Comparison of ENCODE assay signal across 9 cellular contexts in genomic region chr4:101806914-101807313, GRCh38. TPM values are rescaled to one million over a fixed set of nuclear protein-coding genes. Genes with fewer than 3 reads are reported as not detected.
DNase-seq lines count a peak whose midpoint lies in the region; ATAC-seq and FAIRE-seq lines count a peak whose summit lies in the region.
"Had no signal": no experiment of that assay in that cellular context is flagged by ENCODE, and none has a peak within 500 bp of the region (broad histone marks: within the 10 kb centered on the region; RNA-seq: fewer than 3 reads in every experiment).

No MANE protein-coding gene starts in this region.

- in situ Hi-C loops in GM23248 (cut with MboI), result no loop called here

- WGBS in GM23248 (ENCODE audit: low coverage in 1 of 2, low lambda C conversion rate in 2 of 2, missing lambda C conversion rate in 2 of 2), 2 experiments, result 45 to 51% methylated on average over 2 of the region's 2 CpGs

- FAIRE-seq in urothelium cell line (lab: Jason Lieb, UNC), result no peak
- FAIRE-seq: pancreas had no signal

- H4K20me1 ChIP-seq in GM23248 (ENCODE audit: insufficient read depth), result no peaks in the 10 kb centered on the region

- ATAC-seq in GM18508 (IDR thresholded peaks at IDR 0.05; ENCODE audit: insufficient read depth, unreplicated experiment), result peak; percentile 99

- no peaks in the 10 kb centered on the region for H3K4me1 ChIP-seq in GM23248 (ENCODE audit: insufficient read depth)
- H3K4me1 ChIP-seq: pancreas had no signal

- no peaks in the 10 kb centered on the region for H3K9me2 ChIP-seq in GM23248 (ENCODE audit: insufficient read depth)

- H3K36me3 ChIP-seq in GM23248 (ENCODE audit: low read depth), result no peaks in the 10 kb centered on the region
- H3K36me3 ChIP-seq: pancreas had no signal

- no peaks in the 10 kb centered on the region for H3K27me3 ChIP-seq in GM23248 (replicated peaks; ENCODE audit: insufficient read depth)
- H3K27me3 ChIP-seq: pancreas had no signal

- no peaks in the 10 kb centered on the region for H3F3A ChIP-seq in GM23248 (ENCODE audit: insufficient read depth)

- H3K79me2 ChIP-seq in GM23248 (ENCODE audit: insufficient read depth), result no peaks in the 10 kb centered on the region

- no peak overlapping the region for H3K4me3 ChIP-seq in GM23248
- H3K4me3 ChIP-seq: pancreas had no signal

- no peak overlapping the region for H3K4me2 ChIP-seq in GM23248 (ENCODE audit: unreplicated experiment)

- H3K27ac ChIP-seq in GM23248, result no peak overlapping the region
- H3K27ac ChIP-seq: pancreas had no signal

- H3K9ac ChIP-seq in GM23248, result no peak overlapping the region

- H2AFZ ChIP-seq in GM23248, result 0 out of 2 replicates have a peak overlapping the region, but pooled peaks have one; percentile 39

- DNase-seq in GM23248, result peak; percentile 58
- peak; percentile 79 for DNase-seq in LHCN-M2 (ENCODE audit: low read depth)
- DNase-seq in kidney glomerular epithelial cell (lab: John Stamatoyannopoulos, UW), result peak; percentile 72
- DNase-seq in urothelium cell line (ENCODE audit: low spot score), result no peak
- DNase-seq in AG08396 (ENCODE audit: low spot score), result no peak
- DNase-seq in mesenteric fat pad (ENCODE audit: low spot score), result no peak
- no peak for DNase-seq in GM03348 (ENCODE audit: low spot score)
- DNase-seq: pancreas had no signal

- no peaks in the 10 kb centered on the region for H3K9me3 ChIP-seq in GM23248 (ENCODE audit: low read depth)
- H3K9me3 ChIP-seq: pancreas had no signal

RNA-seq across cellular contexts. Expression of gene BANK1, which starts 16.4 kb away (rescaled TPM):
- total RNA-seq in GM23248 (2014; rRNA removed; shearing (Covaris generic)), result not detected in 2 replicates
- not detected in 2 replicates for polyA plus RNA-seq in GM23248 (2016; fragmentation: Nextera tagmentation; extraction: Ambion mirVana)
- 0.06 TPM in 1 of 2 replicates, not detected in the other for total RNA-seq in LHCN-M2 (2014; rRNA removed)
- polyA plus RNA-seq in LHCN-M2 (2012), result 0.78 TPM
- total RNA-seq in mesenteric fat pad, result 11.6 TPM

Comparison
In these comparisons a context has a peak if more than half of its experiments do, and no peak if none do; other contexts are left out.
1. DNase-seq: peak in GM23248 (single experiment), LHCN-M2 (single experiment) and kidney glomerular epithelial cell (single experiment); none in urothelium cell line (single experiment), AG08396 (single experiment), mesenteric fat pad (single experiment) and GM03348 (single experiment).
2. RNA of gene BANK1, which starts 16.4 kb away (total RNA-seq): 11.6 TPM in mesenteric fat pad (single experiment); not detected in GM23248 and 0.06 TPM in LHCN-M2; every median in the first group is over 10 times any median in the second.